ENCODE assay signal across 15 cellular contexts in genomic region chr1:28540651-28541050, GRCh38.
DNase-seq lines count a peak whose midpoint lies in the region; ATAC-seq and TF ChIP-seq lines count a peak whose summit lies in the region.
"Had no signal": no experiment of that assay in that cellular context is flagged by ENCODE, and none has a peak within 500 bp of the region (broad histone marks: within the 10 kb centered on the region; RNA-seq: fewer than 3 reads in every experiment).

No MANE protein-coding gene starts in this region.

- peak; percentile 18 for TF ChIP-seq CTCF in AG09309 (IDR thresholded peaks at IDR 0.05; ENCODE audit: control insufficient read depth, insufficient read depth, low read depth, low read length, missing control alignments)
- 0 out of 2 replicates have a peak, but pooled peaks have one; percentile 7 for TF ChIP-seq CTCF in RWPE1 (conservative IDR thresholded peaks at IDR 0.05; ENCODE audit: low read depth)
- peak; percentile 13 for TF ChIP-seq CTCF in fibroblast of mammary gland (conservative IDR thresholded peaks at IDR 0.05; ENCODE audit: control insufficient read depth, insufficient read depth, low read depth, low read length)

- no peaks in the 10 kb centered on the region; the same call in 1 of the 2 replicates for H3K9me3 ChIP-seq in HAP-1
- H3K9me3 ChIP-seq: right atrium auricular region, tibial artery had no signal

- no peaks in the 10 kb centered on the region for H3K27me3 ChIP-seq in HAP-1 (ENCODE audit: low read depth)
- H3K27me3 ChIP-seq: right atrium auricular region, tibial artery had no signal

- peak overlapping the region; percentile 5 for H3K27ac ChIP-seq in RWPE1
- H3K27ac ChIP-seq: right atrium auricular region, tibial artery had no signal

- CTCF ChIA-PET in RWPE1 (lab: Yijun Ruan, JAX): interaction anchor here (0.6 kb wide), 1 partner anchor 55 kb away, joined by 3 read pairs; no protein-coding TSS in a partner anchor

- H3K4me3 ChIP-seq in AG09309 (ENCODE audit: control insufficient read depth, low read depth, low read length) (no peak overlapping the region), HAP-1 (no peak overlapping the region), fibroblast of mammary gland (ENCODE audit: control insufficient read depth, low read depth, low read length) (no peak overlapping the region)
- H3K4me3 ChIP-seq: lung, right atrium auricular region, tibial artery had no signal

- POLR2A ChIA-PET in RWPE1 (lab: Yijun Ruan, JAX; ENCODE audit: low non-redundant PET): no interaction called here

- H3K36me3 ChIP-seq in HAP-1 (replicated peaks): peaks cover 33% of the 10 kb centered on the region
- H3K36me3 ChIP-seq: right atrium auricular region had no signal

- H3K4me1 ChIP-seq in HAP-1: peaks cover 10% of the 10 kb centered on the region
- H3K4me1 ChIP-seq: right atrium auricular region, tibial artery had no signal

- DNase-seq in AG09309 (ENCODE audit: low read depth): no peak
- peak; percentile 63 to 71 for DNase-seq in HAP-1 (ENCODE audit: low spot score in 2 of 2)
- DNase-seq in RWPE1 (ENCODE audit: low spot score): no peak
- DNase-seq in fibroblast of mammary gland (ENCODE audit: low read depth): no peak
- no peak for DNase-seq in NCI-H2081 (lab: John Stamatoyannopoulos, UW)
- DNase-seq in NCI-H524 (lab: John Stamatoyannopoulos, UW): no peak
- no peak for DNase-seq in activated naive CD4-positive, alpha-beta T cell treated with anti-CD3 and anti-CD28 coated beads, Interleukin-2, amount 50 U/mL, for 16 hours
- DNase-seq: activated CD4-positive, alpha-beta memory T cell treated with anti-CD3 and anti-CD28 coated beads, Interleukin-2, amount 10 ng/mL, durations not matched to agents 7 days and 5 days; amniotic stem cell; NCI-H774; tibial artery had no signal

- in situ Hi-C loops in HAP-1 (cut with MboI; ENCODE audit: low sequenced_read_pairs): no loop called here

- ATAC-seq in GM19035 (IDR thresholded peaks at IDR 0.05; ENCODE audit: unreplicated experiment): no peak
- ATAC-seq: Right ventricle myocardium inferior had no signal

Comparison
In these comparisons a context has a peak if more than half of its experiments do, and no peak if none do; other contexts are left out.
1. DNase-seq: peak in HAP-1 (2 of 2); none in AG09309 (single experiment), RWPE1 (single experiment), fibroblast of mammary gland (single experiment), NCI-H2081 (0 of 2), NCI-H524 (0 of 2) and activated naive CD4-positive, alpha-beta T cell treated with anti-CD3 and anti-CD28 coated beads, Interleukin-2, amount 50 U/mL, for 16 hours (single experiment).
2. Peak in every context shown above with its lines, with median percentiles within 50 percentile points of each other: CTCF ChIP-seq.